In genomic region chr4:8340721-8341680, GRCh38 we compare ENCODE assay signal across 1 cellular context.
TF ChIP-seq lines count a peak whose summit lies in the region.

No MANE protein-coding gene starts in this region.

TF ChIP-seq in GM23338, 12 proteins besides CTCF, POLR2A, EP300 and RAD21 (continued from another document):
- TF ChIP-seq ZNF462 (CRISPR knock-in tag; IDR thresholded peaks at IDR 0.05), result no peak
- TF ChIP-seq EZH2phosphoT487 (IDR thresholded peaks at IDR 0.05; ENCODE audit: unreplicated experiment), result no peak
- TF ChIP-seq CREB1 (CRISPR knock-in tag; IDR thresholded peaks at IDR 0.05; ENCODE audit: low read depth), result no peak
- TF ChIP-seq JUNB (IDR thresholded peaks at IDR 0.05; ENCODE audit: unreplicated experiment), result no peak
- TF ChIP-seq POLR2AphosphoS5 (IDR thresholded peaks at IDR 0.05; ENCODE audit: low read depth), result no peak
- no peak for TF ChIP-seq ZNF331 (CRISPR knock-in tag; IDR thresholded peaks at IDR 0.05; ENCODE audit: low read depth)
- TF ChIP-seq REST (IDR thresholded peaks at IDR 0.05; ENCODE audit: unreplicated experiment), result no peak
- no peak for TF ChIP-seq ZNF114 (CRISPR knock-in tag; IDR thresholded peaks at IDR 0.05)
- no peak for TF ChIP-seq ETS1 (IDR thresholded peaks at IDR 0.05)
